8 cellular contexts compared by ENCODE assay signal in genomic region chr15:68230157-68231100, GRCh38. TPM values are rescaled to one million over a fixed set of nuclear protein-coding genes. Genes with fewer than 3 reads are reported as not detected.
DNase-seq lines count a peak whose midpoint lies in the region; ATAC-seq, FAIRE-seq and TF ChIP-seq lines count a peak whose summit lies in the region.

No MANE protein-coding gene starts in this region.

- CTCF ChIA-PET in activated CD8-positive, alpha-beta memory T cell treated with anti-CD3 and anti-CD28 coated beads, Interleukin-2, amount 10 ng/mL, durations not matched to agents 7 days and 5 days (lab: Charles Lee), result interaction anchor here (1.1 to 3.3 kb wide), 3 partner anchors 23 to 367 kb away, joined by 3 to 12 read pairs (median 3); no protein-coding TSS in a partner anchor

- FAIRE-seq in HTR-8/SVneo (lab: Jason Lieb, UNC), result no peak

- no peak for TF ChIP-seq CTCF in choroid plexus epithelial cell (conservative IDR thresholded peaks at IDR 0.05; ENCODE audit: low read depth, low read length)

- H3K9me3 Mint-ChIP-seq in activated CD8-positive, alpha-beta memory T cell treated with anti-CD3 and anti-CD28 coated beads, Interleukin-2, amount 10 ng/mL, durations not matched to agents 7 days and 5 days (ENCODE audit: low read depth), result no peaks in the 10 kb centered on the region

- peak overlapping the region; percentile 77 for H3K4me3 ChIP-seq in choroid plexus epithelial cell (ENCODE audit: low read depth, low read length)
- H3K4me3 ChIP-seq in muscle layer of duodenum (ENCODE audit: low read depth in 1 of 2, low read length in 2 of 2), result peak overlapping the region; percentile 58 to 89

- peaks cover 8% of the 10 kb centered on the region for H3K27me3 Mint-ChIP-seq in activated CD8-positive, alpha-beta memory T cell treated with anti-CD3 and anti-CD28 coated beads, Interleukin-2, amount 10 ng/mL, durations not matched to agents 7 days and 5 days

- peak overlapping the region; percentile 81 for H3K4me3 Mint-ChIP-seq in activated CD8-positive, alpha-beta memory T cell treated with anti-CD3 and anti-CD28 coated beads, Interleukin-2, amount 10 ng/mL, durations not matched to agents 7 days and 5 days

- peaks cover 11 to 22% of the 10 kb centered on the region in 2 donors for H3K4me1 ChIP-seq in muscle layer of duodenum (ENCODE audit: control insufficient read depth in 1 of 2, insufficient read depth in 2 of 2, low read length in 2 of 2)

- peaks cover 9% of the 10 kb centered on the region for H3K36me3 Mint-ChIP-seq in activated CD8-positive, alpha-beta memory T cell treated with anti-CD3 and anti-CD28 coated beads, Interleukin-2, amount 10 ng/mL, durations not matched to agents 7 days and 5 days

- no peak overlapping the region for H3K27ac ChIP-seq in muscle layer of duodenum (ENCODE audit: low read length)

- no peaks in the 10 kb centered on the region for H3K27me3 ChIP-seq in muscle layer of duodenum (ENCODE audit: low read depth, low read length)

- peak overlapping the region; percentile 66 for H3K27ac Mint-ChIP-seq in activated CD8-positive, alpha-beta memory T cell treated with anti-CD3 and anti-CD28 coated beads, Interleukin-2, amount 10 ng/mL, durations not matched to agents 7 days and 5 days

- DNase-seq in activated CD8-positive, alpha-beta memory T cell treated with anti-CD3 and anti-CD28 coated beads, Interleukin-2, amount 10 ng/mL, durations not matched to agents 7 days and 5 days, result no peak
- no peak for DNase-seq in activated CD8-positive, alpha-beta memory T cell treated with anti-CD3 and anti-CD28 coated beads for 24 hours
- peak; percentile 69 for DNase-seq in NCI-H82 (lab: John Stamatoyannopoulos, UW)
- DNase-seq in choroid plexus epithelial cell (ENCODE audit: low read depth), result peak; percentile 23
- DNase-seq in dedifferentiated amniotic fluid mesenchymal stem cell (ENCODE audit: extremely low spot score), result no peak
- DNase-seq in HTR-8/SVneo (ENCODE audit: insufficient read length, low spot score), result no peak
- no peak for DNase-seq in activated CD4-positive, CD25-positive, alpha-beta regulatory T cell (lab: John Stamatoyannopoulos, UW)

- no peaks in the 10 kb centered on the region for H3K9me3 ChIP-seq in muscle layer of duodenum (ENCODE audit: control insufficient read depth in 1 of 2, low read length in 2 of 2)

- H3K36me3 ChIP-seq in muscle layer of duodenum (ENCODE audit: control insufficient read depth in 1 of 2, insufficient read depth in 2 of 2, low read length in 2 of 2), result no peaks in the 10 kb centered on the region

- H3K4me1 Mint-ChIP-seq in activated CD8-positive, alpha-beta memory T cell treated with anti-CD3 and anti-CD28 coated beads, Interleukin-2, amount 10 ng/mL, durations not matched to agents 7 days and 5 days, result peaks cover 30% of the 10 kb centered on the region

- ATAC-seq in activated CD8-positive, alpha-beta memory T cell treated with anti-CD3 and anti-CD28 coated beads, Interleukin-2, amount 10 ng/mL, durations not matched to agents 7 days and 5 days, result no peak

RNA-seq across cellular contexts. Expression of gene CLN6, which starts 0.9 kb away (rescaled TPM):
- total RNA-seq in activated CD8-positive, alpha-beta memory T cell treated with anti-CD3 and anti-CD28 coated beads, Interleukin-2, amount 10 ng/mL, durations not matched to agents 7 days and 5 days, result 10 to 100 TPM; 60.2 to 64.6 TPM

RNA-seq across cellular contexts. Expression of gene CALML4, which starts 25.3 kb away (rescaled TPM):
- 10 to 100 TPM; 11.1 to 13.1 TPM for total RNA-seq in activated CD8-positive, alpha-beta memory T cell treated with anti-CD3 and anti-CD28 coated beads, Interleukin-2, amount 10 ng/mL, durations not matched to agents 7 days and 5 days

RNA-seq across cellular contexts. Expression of gene FEM1B, which starts 47.1 kb away (rescaled TPM):
- total RNA-seq in activated CD8-positive, alpha-beta memory T cell treated with anti-CD3 and anti-CD28 coated beads, Interleukin-2, amount 10 ng/mL, durations not matched to agents 7 days and 5 days, result 10 to 100 TPM; 48.3 to 50.1 TPM

Comparison
In these comparisons a context has a peak if more than half of its experiments do, and no peak if none do; other contexts are left out.
1. DNase-seq: peak in NCI-H82 (single experiment) and choroid plexus epithelial cell (single experiment); none in activated CD8-positive, alpha-beta memory T cell treated with anti-CD3 and anti-CD28 coated beads, Interleukin-2, amount 10 ng/mL, durations not matched to agents 7 days and 5 days (single experiment), activated CD8-positive, alpha-beta memory T cell treated with anti-CD3 and anti-CD28 coated beads for 24 hours (single experiment), dedifferentiated amniotic fluid mesenchymal stem cell (single experiment), HTR-8/SVneo (single experiment) and activated CD4-positive, CD25-positive, alpha-beta regulatory T cell (0 of 4).